In the genomic region with DNA sequence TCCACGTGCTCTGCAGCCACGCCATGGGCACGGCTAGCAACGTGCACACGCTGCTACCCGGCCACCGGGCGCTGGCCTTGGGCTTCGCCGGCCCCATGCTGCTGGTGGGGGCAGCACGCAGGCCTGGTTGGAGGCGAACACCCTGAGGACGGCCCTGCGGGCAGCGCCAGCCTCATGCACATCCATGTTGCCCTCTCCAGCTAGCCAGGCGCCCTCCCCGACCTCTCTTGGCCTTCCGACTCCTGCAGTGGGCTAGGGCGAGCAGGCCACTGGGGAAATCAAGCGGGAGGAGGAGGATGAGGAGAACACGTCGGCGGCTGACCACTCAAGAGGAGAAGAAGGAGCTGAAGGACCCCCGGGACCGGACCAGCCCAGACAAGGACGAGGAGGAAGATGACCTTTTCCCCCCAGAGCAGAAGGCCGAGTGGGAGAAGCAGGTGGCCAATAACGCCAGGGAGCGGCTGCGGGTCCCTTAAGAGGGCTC, we compare ENCODE assay signal across 19 cellular contexts.
DNase-seq lines count a peak whose midpoint lies in the region; ATAC-seq, FAIRE-seq and TF ChIP-seq lines count a peak whose summit lies in the region.
"Had no signal": no experiment of that assay in that cellular context is flagged by ENCODE, and none has a peak within 500 bp of the region (broad histone marks: within the 10 kb centered on the region; RNA-seq: fewer than 3 reads in every experiment).

No MANE protein-coding gene starts in this region.

- CTCF ChIA-PET in HepG2 (lab: Yijun Ruan, JAX; ENCODE audit: low intra/inter-chr PET ratio, low total read pairs) (no interaction called here), K562 (lab: Yijun Ruan, JAX; ENCODE audit: low intra/inter-chr PET ratio) (no interaction called here), Caco-2 (lab: Charles Lee) (no interaction called here)

- no peak overlapping the region for H3K4me3 Mint-ChIP-seq in Caco-2 (ENCODE audit: unreplicated experiment)
- H3K4me3 Mint-ChIP-seq: CD14-positive monocyte had no signal

- H3K4me1 ChIP-seq in right lobe of liver (no peaks in the 10 kb centered on the region), HepG2 (ENCODE audit: insufficient read depth, low read length) (no peaks in the 10 kb centered on the region), K562 (replicated peaks in 1 of 2; ENCODE audit: control insufficient read depth in 2 of 2, insufficient read depth in 2 of 2, low read length in 2 of 2) (no peaks in the 10 kb centered on the region), neuronal stem cell (ENCODE audit: control insufficient read depth in 2 of 2, insufficient read depth in 1 of 2, low read depth in 1 of 2, low read length in 2 of 2) (no peaks in the 10 kb centered on the region), Caco-2 (no peaks in the 10 kb centered on the region)

- H3K79me2 ChIP-seq in HepG2 (ENCODE audit: insufficient read depth, low read length) (no peaks in the 10 kb centered on the region), K562 (ENCODE audit: control insufficient read depth, insufficient read depth, low read length) (no peaks in the 10 kb centered on the region)

- in situ Hi-C loops in HepG2 (cut with HindIII; ENCODE audit: extremely low pct_ligation_motif_present, low pct_unique_long_range_greater_than_20kb) (no loop called here), K562 (cut with MboI) (no loop called here)

- no peak for TF ChIP-seq POLR2A in right lobe of liver (IDR thresholded peaks at IDR 0.05)
- TF ChIP-seq POLR2A in HepG2 (IDR thresholded peaks at IDR 0.05; ENCODE audit: insufficient read depth in 1 of 2, low read depth in 2 of 2, low read length in 2 of 2): no peak
- no peak for TF ChIP-seq POLR2A in K562 (conservative IDR thresholded peaks at IDR 0.05)

- intact Hi-C loops in right lobe of liver (cut with DNase I): no loop called here
- intact Hi-C loops in HepG2 (cut with micrococcal nuclease; ENCODE audit: unreplicated experiment): no loop called here
- intact Hi-C loops in K562 (cut with micrococcal nuclease): no loop called here
- intact Hi-C loops in Caco-2 (cut with micrococcal nuclease; ENCODE audit: unreplicated experiment): no loop called here

- no peak overlapping the region for H2AFZ ChIP-seq in HepG2 (ENCODE audit: low read length)
- H2AFZ ChIP-seq in K562 (ENCODE audit: low read depth, low read length): no peak overlapping the region
- H2AFZ ChIP-seq in neuronal stem cell (ENCODE audit: low read length): no peak overlapping the region

- no peaks in the 10 kb centered on the region for H3K27me3 ChIP-seq in right lobe of liver
- no peaks in the 10 kb centered on the region for H3K27me3 ChIP-seq in HepG2 (ENCODE audit: control insufficient read depth in 1 of 2, insufficient read depth in 2 of 2, low read length in 2 of 2)
- H3K27me3 ChIP-seq in K562 (ENCODE audit: control insufficient read depth in 2 of 2, insufficient read depth in 2 of 2, low read length in 2 of 2): no peaks in the 10 kb centered on the region
- H3K27me3 ChIP-seq in neuronal stem cell (ENCODE audit: control insufficient read depth in 3 of 3, insufficient read depth in 3 of 3, low read depth in 1 of 3, low read length in 3 of 3): no peaks in the 10 kb centered on the region
- H3K27me3 ChIP-seq in Caco-2 (replicated peaks; ENCODE audit: control insufficient read depth, insufficient read depth, low read length): no peaks in the 10 kb centered on the region

- H3K4me3 ChIP-seq in right lobe of liver: no peak overlapping the region
- no peak overlapping the region for H3K4me3 ChIP-seq in HepG2 (replicated peaks in 1 of 3; ENCODE audit: insufficient read depth in 1 of 3, low read depth in 2 of 3, low read length in 3 of 3)
- H3K4me3 ChIP-seq in K562: no peak overlapping the region
- H3K4me3 ChIP-seq in neuronal stem cell (ENCODE audit: low read length in 2 of 2): peak overlapping the region in 1 of 2 donors; percentile 14
- H3K4me3 ChIP-seq in Caco-2 (ENCODE audit: low read depth, low read length): no peak overlapping the region

- H3K9me1 ChIP-seq in K562 (ENCODE audit: control insufficient read depth, insufficient read depth, low read length): no peaks in the 10 kb centered on the region

- POLR2A ChIA-PET in HepG2 (lab: Yijun Ruan, JAX): no interaction called here
- POLR2A ChIA-PET in K562 (lab: Yijun Ruan, JAX): no interaction called here
- POLR2A ChIA-PET in Caco-2 (lab: Charles Lee): no interaction called here

- H4K8ac ChIP-seq in neuronal stem cell (ENCODE audit: low read depth, low read length): no peak overlapping the region

- TF ChIP-seq RAD21 in HepG2 (CRISPR knock-in tag; IDR thresholded peaks at IDR 0.05) (no peak), K562 (CRISPR knock-in tag; conservative IDR thresholded peaks at IDR 0.05 in 1 of 2, IDR thresholded peaks at IDR 0.05 in 1 of 2) (no peak)

- H2AK5ac ChIP-seq in neuronal stem cell (ENCODE audit: low read depth, low read length): no peak overlapping the region

- H4K91ac ChIP-seq in neuronal stem cell (ENCODE audit: low read depth, low read length, poor library complexity): no peak overlapping the region

- no peak overlapping the region for H3K27ac Mint-ChIP-seq in Caco-2 (ENCODE audit: unreplicated experiment)

- peaks cover 2% of the 10 kb centered on the region for H3K79me1 ChIP-seq in neuronal stem cell (ENCODE audit: low read depth, low read length)

- TF ChIP-seq CTCF in right lobe of liver (IDR thresholded peaks at IDR 0.05) (no peak), HepG2 (CRISPR knock-in tag; IDR thresholded peaks at IDR 0.05) (no peak), K562 (IDR thresholded peaks at IDR 0.05 in 2 of 3, conservative IDR thresholded peaks at IDR 0.05 in 1 of 3; ENCODE audit: insufficient read depth in 2 of 3, low read depth in 1 of 3, low read length in 3 of 3) (no peak), Caco-2 (IDR thresholded peaks at IDR 0.05; ENCODE audit: insufficient read depth in 1 of 2, low read depth in 1 of 2, low read length in 1 of 2, severe bottlenecking in 1 of 2, unreplicated experiment in 1 of 2) (no peak)

- H3K23ac ChIP-seq in neuronal stem cell (ENCODE audit: low read depth, low read length, poor library complexity): peak overlapping the region; percentile 55

- no peak overlapping the region for H2BK15ac ChIP-seq in neuronal stem cell (ENCODE audit: low read length)

- H3K36me3 Mint-ChIP-seq in Caco-2 (ENCODE audit: insufficient read depth, unreplicated experiment): no peaks in the 10 kb centered on the region

- no peak overlapping the region for H2BK12ac ChIP-seq in neuronal stem cell (ENCODE audit: low read length)

- peak in 2 of 3 donors; percentile 15 to 51 for DNase-seq in right lobe of liver
- no peak for DNase-seq in HepG2 (ENCODE audit: low spot score)
- DNase-seq in K562 (ENCODE audit: extremely low read depth in 1 of 4, low spot score in 3 of 4): no peak
- DNase-seq in neuronal stem cell (ENCODE audit: low spot score): no peak
- no peak for DNase-seq in Caco-2
- DNase-seq in AML-193 (lab: John Stamatoyannopoulos, UW): no peak
- DNase-seq: ACHN, DMS 273 treated with DMSO at 0.1 percent for 48 hours, DND-41, MV-4-11, NCI-H187, NCI-H226, NCI-H524, NCI-H82, SIG-M5 had no signal

- H3K9me3 Mint-ChIP-seq in Caco-2 (ENCODE audit: unreplicated experiment): no peaks in the 10 kb centered on the region

- H3K4ac ChIP-seq in neuronal stem cell (ENCODE audit: low read length): no peak overlapping the region

- no peak for ATAC-seq in right lobe of liver
- ATAC-seq in HepG2: no peak; the same call in 2 of the 3 replicates
- no peak for ATAC-seq in K562
- ATAC-seq in HG03108 (IDR thresholded peaks at IDR 0.05; ENCODE audit: unreplicated experiment): no peak

- 97% methylated on average over 5 of the region's 30 CpGs for WGBS in right lobe of liver (ENCODE audit: insufficient coverage, low coverage, low lambda C conversion rate, missing lambda C conversion rate)
- WGBS in HepG2 (ENCODE audit: low lambda C conversion rate): 97% methylated on average over 30 of the region's 30 CpGs
- WGBS in K562 (ENCODE audit: insufficient coverage, low coverage, missing lambda C conversion rate): 100% methylated on average over 5 of the region's 30 CpGs
- no CpG with 5 or more reads among the region's 30 CpGs for WGBS in neuronal stem cell (ENCODE audit: extremely low coverage in 2 of 2, insufficient read length in 2 of 2, insufficient replicate concordance in 1 of 2), 2 donors

- H3K9me3 ChIP-seq in right lobe of liver: no peaks in the 10 kb centered on the region
- H3K9me3 ChIP-seq in HepG2 (ENCODE audit: low read length): no peaks in the 10 kb centered on the region
- no peaks in the 10 kb centered on the region; the same call in 1 of the 2 replicates for H3K9me3 ChIP-seq in K562 (replicated peaks; ENCODE audit: control insufficient read depth, insufficient read depth, low read depth, low read length)
- peaks cover 0 to 4% of the 10 kb centered on the region in 2 donors for H3K9me3 ChIP-seq in neuronal stem cell (replicated peaks in 1 of 2; ENCODE audit: control insufficient read depth in 2 of 2, insufficient read depth in 1 of 2, low read depth in 1 of 2, low read length in 2 of 2)
- H3K9me3 ChIP-seq in Caco-2: no peaks in the 10 kb centered on the region

- no TSS peak for BruUV-seq in HepG2 (replicated peaks; lab: Mats Ljungman, UMichigan)
- BruUV-seq in K562 (replicated peaks; lab: Mats Ljungman, UMichigan): no TSS peak
- BruUV-seq in Caco-2 (replicated peaks; lab: Mats Ljungman, UMichigan): no TSS peak

- H3K36me3 ChIP-seq in right lobe of liver (no peaks in the 10 kb centered on the region), HepG2 (replicated peaks in 1 of 2; ENCODE audit: control insufficient read depth in 1 of 2, insufficient read depth in 2 of 2, low read length in 2 of 2) (no peaks in the 10 kb centered on the region), K562 (ENCODE audit: control insufficient read depth, insufficient read depth, low read length) (peaks cover 14% of the 10 kb centered on the region; the same call in 2 of the 3 replicates), neuronal stem cell (replicated peaks in 1 of 2; ENCODE audit: control insufficient read depth in 2 of 2, insufficient read depth in 2 of 2, low read length in 2 of 2) (peaks cover 0 to 12% of the 10 kb centered on the region in 2 donors), Caco-2 (ENCODE audit: control insufficient read depth, insufficient read depth, low read length) (no peaks in the 10 kb centered on the region)

- no peak for FAIRE-seq in HepG2 (lab: Jason Lieb, UNC)
- FAIRE-seq in K562 (lab: Jason Lieb, UNC): no peak
- FAIRE-seq: H1 had no signal

- no peak overlapping the region for H2BK5ac ChIP-seq in neuronal stem cell (ENCODE audit: low read length)

- H3K18ac ChIP-seq in neuronal stem cell (ENCODE audit: low read length): peak overlapping the region; percentile 28

- no peak overlapping the region for H3K4me2 ChIP-seq in HepG2 (ENCODE audit: low read depth, low read length)
- H3K4me2 ChIP-seq in K562 (ENCODE audit: insufficient read depth, low read length): no peak overlapping the region
- no peak overlapping the region for H3K4me2 ChIP-seq in neuronal stem cell (ENCODE audit: insufficient read depth, low read length, poor library complexity, severe bottlenecking)
- H3K4me2 ChIP-seq: KMS-11 had no signal

- H3K9ac ChIP-seq in HepG2 (ENCODE audit: insufficient read depth, low read depth, low read length) (no peak overlapping the region), K562 (ENCODE audit: insufficient read depth in 1 of 2, low read depth in 2 of 2, low read length in 2 of 2) (no peak overlapping the region), neuronal stem cell (ENCODE audit: low read depth, low read length, poor library complexity) (no peak overlapping the region)
- H3K9ac ChIP-seq: KMS-11 had no signal

- H3K27ac ChIP-seq in right lobe of liver (no peak overlapping the region), HepG2 (ENCODE audit: extremely low read length, insufficient read depth, low read length) (no peak overlapping the region), K562 (ENCODE audit: extremely low read depth, low read depth, low read length) (no peak overlapping the region), neuronal stem cell (replicated peaks; ENCODE audit: low read length) (no peak overlapping the region)
- H3K27ac ChIP-seq: KMS-11 had no signal

- TF ChIP-seq EP300 in HepG2 (IDR thresholded peaks at IDR 0.05; ENCODE audit: low read depth in 2 of 2, low read length in 2 of 2) (no peak), HepG2 (CRISPR knock-in tag; IDR thresholded peaks at IDR 0.05; ENCODE audit: borderline replicate concordance) (no peak), K562 (IDR thresholded peaks at IDR 0.05; ENCODE audit: low read length) (no peak)

- no peaks in the 10 kb centered on the region for H3K4me1 Mint-ChIP-seq in Caco-2 (ENCODE audit: low read depth, unreplicated experiment)
- H3K4me1 Mint-ChIP-seq: CD14-positive monocyte had no signal

- H4K20me1 ChIP-seq in HepG2 (ENCODE audit: insufficient read depth, low read length): no peaks in the 10 kb centered on the region
- H4K20me1 ChIP-seq in K562 (replicated peaks; ENCODE audit: control insufficient read depth, insufficient read depth, low read length): no peaks in the 10 kb centered on the region

- H3K27me3 Mint-ChIP-seq in Caco-2 (ENCODE audit: insufficient read depth, unreplicated experiment): no peaks in the 10 kb centered on the region

- peak overlapping the region; percentile 18 for H2BK120ac ChIP-seq in neuronal stem cell (ENCODE audit: low read depth, low read length)

- peak overlapping the region; percentile 6 for H3K14ac ChIP-seq in neuronal stem cell (ENCODE audit: low read length)

Comparison
In these comparisons a context has a peak if more than half of its experiments do, and no peak if none do; other contexts are left out.
1. DNase-seq: peak in right lobe of liver (2 of 3); none in HepG2 (single experiment), K562 (0 of 4), neuronal stem cell (single experiment), Caco-2 (0 of 2) and AML-193 (0 of 2).